ENCODE assay signal across 10 cellular contexts in genomic region chr10:52752261-52752660, GRCh38. TPM values are rescaled to one million over a fixed set of nuclear protein-coding genes. Genes with fewer than 3 reads are reported as not detected.
"Had no signal": no experiment of that assay in that cellular context is flagged by ENCODE, and none has a peak within 500 bp of the region (broad histone marks: within the 10 kb centered on the region; RNA-seq: fewer than 3 reads in every experiment).

No MANE protein-coding gene starts in this region.

- H3K9ac ChIP-seq: GM23248 had no signal

- H3K4me3 ChIP-seq: GM23248, HAP-1, K562 had no signal

- H3K36me3 ChIP-seq: HAP-1 had no signal

- DNase-seq: GM23248, GOT3, H7, KG1 had no signal

- H3K9me3 ChIP-seq: HAP-1 had no signal

- H3K27ac ChIP-seq: GM23248 had no signal

- ATAC-seq: HCT116, K562 had no signal

- H2AFZ ChIP-seq: GM23248 had no signal

- H3K4me1 ChIP-seq: HAP-1 had no signal

RNA-seq across cellular contexts. Expression of gene MBL2, which starts 20.3 kb away (rescaled TPM):
- total RNA-seq: GM23248, H4, H7, HT-29, K562 had no signal
- polyA plus RNA-seq: GM23248, IgD-negative memory B cell, K562 had no signal
